7 cellular contexts compared by ENCODE assay signal in genomic region chr1:32199717-32200072, GRCh38. TPM values are rescaled to one million over a fixed set of nuclear protein-coding genes. Genes with fewer than 3 reads are reported as not detected.
A peak's percentile ranks its signal among the peaks of the same experiment; 100 is the strongest.
DNase-seq lines count a peak whose midpoint lies in the region; ATAC-seq lines count a peak whose summit lies in the region.
"Had no signal": no experiment of that assay in that cellular context is flagged by ENCODE, and none has a peak within 500 bp of the region (broad histone marks: within the 10 kb centered on the region; RNA-seq: fewer than 3 reads in every experiment).

No MANE protein-coding gene starts in this region.

- no peak overlapping the region for H2BK120ac ChIP-seq in mesenchymal stem cell (ENCODE audit: low read depth, low read length)

- no peaks in the 10 kb centered on the region for H3K9me2 ChIP-seq in GM23248 (ENCODE audit: insufficient read depth)

- in situ Hi-C loops in GM23248 (cut with MboI): no loop called here

- H2AK5ac ChIP-seq in mesenchymal stem cell (ENCODE audit: low read length, severe bottlenecking): peak overlapping the region; percentile 33

- peak overlapping the region in 1 of 2 experiments; percentile 14 for H3K23ac ChIP-seq in mesenchymal stem cell (ENCODE audit: low read length in 2 of 2)

- H3K27ac ChIP-seq in GM23248 (peak overlapping the region; percentile 96), mesenchymal stem cell (ENCODE audit: low read length, poor library complexity, severe bottlenecking) (peak overlapping the region; percentile 77)

- H3K4ac ChIP-seq in mesenchymal stem cell (ENCODE audit: low read depth in 1 of 2, low read length in 2 of 2): peak overlapping the region; percentile 46 to 66

- peak overlapping the region; percentile 85; the same call in 1 of the 2 replicates for H2AFZ ChIP-seq in GM23248
- no peak overlapping the region for H2AFZ ChIP-seq in mesenchymal stem cell (ENCODE audit: low read depth, low read length)

- peak overlapping the region; percentile 46 to 71 for H3K18ac ChIP-seq in mesenchymal stem cell (ENCODE audit: low read depth in 1 of 2, low read length in 2 of 2)

- H3K4me1 ChIP-seq in GM23248 (ENCODE audit: insufficient read depth) (peaks cover 31% of the 10 kb centered on the region), mesenchymal stem cell (ENCODE audit: control insufficient read depth, insufficient read depth, low read depth, low read length) (peaks cover 30% of the 10 kb centered on the region)

- H3K36me3 Mint-ChIP-seq in activated CD8-positive, alpha-beta T cell treated with anti-CD3 and anti-CD28 coated beads, Interleukin-2, amount 10 ng/mL, durations not matched to agents 7 days and 5 days (ENCODE audit: low read depth): peaks cover 62% of the 10 kb centered on the region

- DNase-seq in GM23248 (peak; percentile 57), mesenchymal stem cell (no peak)
- DNase-seq in activated CD8-positive, alpha-beta T cell treated with anti-CD3 and anti-CD28 coated beads, Interleukin-2, amount 10 ng/mL, durations not matched to agents 7 days and 5 days: no peak

- ATAC-seq in activated CD8-positive, alpha-beta T cell treated with anti-CD3 and anti-CD28 coated beads, Interleukin-2, amount 10 ng/mL, durations not matched to agents 7 days and 5 days: no peak
- no peak for ATAC-seq in GM21723 (IDR thresholded peaks at IDR 0.05; ENCODE audit: unreplicated experiment)
- ATAC-seq in HG02678 (IDR thresholded peaks at IDR 0.05; ENCODE audit: unreplicated experiment): no peak
- ATAC-seq in GM21423 (IDR thresholded peaks at IDR 0.05; ENCODE audit: unreplicated experiment): no peak

- peak overlapping the region in 1 of 2 experiments; percentile 11 for H2BK12ac ChIP-seq in mesenchymal stem cell (ENCODE audit: low read length in 2 of 2)

- H4K91ac ChIP-seq in mesenchymal stem cell (ENCODE audit: low read length): peak overlapping the region; percentile 19

- H3K4me3 Mint-ChIP-seq in activated CD8-positive, alpha-beta T cell treated with anti-CD3 and anti-CD28 coated beads, Interleukin-2, amount 10 ng/mL, durations not matched to agents 7 days and 5 days: peak overlapping the region; percentile 92

- no peaks in the 10 kb centered on the region for H3K27me3 ChIP-seq in GM23248 (replicated peaks; ENCODE audit: insufficient read depth)
- H3K27me3 ChIP-seq in mesenchymal stem cell (ENCODE audit: control insufficient read depth in 1 of 2, insufficient read depth in 1 of 2, low read length in 2 of 2): no peaks in the 10 kb centered on the region

- H2BK5ac ChIP-seq in mesenchymal stem cell (ENCODE audit: low read depth, low read length, poor library complexity, severe bottlenecking): no peak overlapping the region

- H3K4me1 Mint-ChIP-seq in activated CD8-positive, alpha-beta T cell treated with anti-CD3 and anti-CD28 coated beads, Interleukin-2, amount 10 ng/mL, durations not matched to agents 7 days and 5 days (ENCODE audit: low read depth): peaks cover 78% of the 10 kb centered on the region

- H3K79me1 ChIP-seq in mesenchymal stem cell (replicated peaks; ENCODE audit: low read length, poor library complexity, severe bottlenecking): peaks cover 6% of the 10 kb centered on the region

- H3K79me2 ChIP-seq in GM23248 (ENCODE audit: insufficient read depth): no peaks in the 10 kb centered on the region

- H3K14ac ChIP-seq in mesenchymal stem cell (ENCODE audit: low read length in 2 of 2): peak overlapping the region in 1 of 2 experiments; percentile 56

- peak overlapping the region; percentile 93 for H3K4me2 ChIP-seq in GM23248 (ENCODE audit: unreplicated experiment)
- H3K4me2 ChIP-seq in mesenchymal stem cell (ENCODE audit: low read length, poor library complexity, severe bottlenecking): peak overlapping the region; percentile 89

- no peaks in the 10 kb centered on the region for H3K9me3 Mint-ChIP-seq in activated CD8-positive, alpha-beta T cell treated with anti-CD3 and anti-CD28 coated beads, Interleukin-2, amount 10 ng/mL, durations not matched to agents 7 days and 5 days (ENCODE audit: insufficient read depth)

- H3K36me3 ChIP-seq in GM23248 (ENCODE audit: low read depth): peaks cover 21% of the 10 kb centered on the region
- H3K36me3 ChIP-seq in mesenchymal stem cell (ENCODE audit: control insufficient read depth in 1 of 2, insufficient read depth in 2 of 2, low read depth in 1 of 2, low read length in 2 of 2): peaks cover 40 to 43% of the 10 kb centered on the region in 2 experiments

- peak overlapping the region; percentile 12 for H4K8ac ChIP-seq in mesenchymal stem cell (ENCODE audit: low read length)

- WGBS in GM23248 (ENCODE audit: low coverage in 1 of 2, low lambda C conversion rate in 2 of 2, missing lambda C conversion rate in 2 of 2), 2 experiments: 19 to 21% methylated on average over 6 of the region's 6 CpGs
- WGBS in mesenchymal stem cell: 57% methylated on average over 5 of the region's 6 CpGs

- peak overlapping the region; percentile 92 for H3K9ac ChIP-seq in GM23248
- peak overlapping the region; percentile 88 for H3K9ac ChIP-seq in mesenchymal stem cell (ENCODE audit: low read length)

- H3K9me3 ChIP-seq in GM23248 (ENCODE audit: low read depth) (no peaks in the 10 kb centered on the region), mesenchymal stem cell (ENCODE audit: control insufficient read depth, low read length) (no peaks in the 10 kb centered on the region)

- no peaks in the 10 kb centered on the region for H4K20me1 ChIP-seq in GM23248 (ENCODE audit: insufficient read depth)

- peaks cover 51% of the 10 kb centered on the region for H3F3A ChIP-seq in GM23248 (ENCODE audit: insufficient read depth)

- H3K27ac Mint-ChIP-seq in activated CD8-positive, alpha-beta T cell treated with anti-CD3 and anti-CD28 coated beads, Interleukin-2, amount 10 ng/mL, durations not matched to agents 7 days and 5 days: peak overlapping the region; percentile 76

- no peak overlapping the region for H2BK15ac ChIP-seq in mesenchymal stem cell (ENCODE audit: low read depth, poor library complexity, severe bottlenecking)

- H3K4me3 ChIP-seq in GM23248: peak overlapping the region; percentile 83
- H3K4me3 ChIP-seq in mesenchymal stem cell (ENCODE audit: insufficient read depth in 1 of 2, low read depth in 1 of 2, low read length in 2 of 2): peak overlapping the region in 1 of 2 experiments; percentile 84

- CTCF ChIA-PET in activated CD8-positive, alpha-beta T cell treated with anti-CD3 and anti-CD28 coated beads, Interleukin-2, amount 10 ng/mL, durations not matched to agents 7 days and 5 days (lab: Charles Lee): interaction anchor here (1.4 to 8.0 kb wide), 6 partner anchors 8 to 91 kb away, joined by 3 to 52 read pairs (median 6); partner anchors contain the start of gene TXLNA

- POLR2A ChIA-PET in activated CD8-positive, alpha-beta T cell treated with anti-CD3 and anti-CD28 coated beads, Interleukin-2, amount 10 ng/mL, durations not matched to agents 7 days and 5 days (lab: Charles Lee): interaction anchor here (0.8 to 2.9 kb wide), 7 partner anchors 10 to 128 kb away, joined by 3 to 20 read pairs (median 6); partner anchors contain the start of genes LCK and TXLNA

- H3K27me3 Mint-ChIP-seq in activated CD8-positive, alpha-beta T cell treated with anti-CD3 and anti-CD28 coated beads, Interleukin-2, amount 10 ng/mL, durations not matched to agents 7 days and 5 days (ENCODE audit: low read depth): no peaks in the 10 kb centered on the region

RNA-seq across cellular contexts. Expression of gene CCDC28B, which starts 0.7 kb away (rescaled TPM):
- total RNA-seq in GM23248 (2014; rRNA removed; shearing (Covaris generic)): 10.4 and 17.7 TPM in 2 replicates
- polyA plus RNA-seq in GM23248 (2016; fragmentation: Nextera tagmentation; extraction: Ambion mirVana): 19.7 TPM in 2 replicates
- total RNA-seq in activated CD8-positive, alpha-beta T cell treated with anti-CD3 and anti-CD28 coated beads, Interleukin-2, amount 10 ng/mL, durations not matched to agents 7 days and 5 days: 10 to 100 TPM; 71.4 to 72.8 TPM
- polyA plus RNA-seq in mesenchymal stem cell (2013, experiment 1 of 2): 30.4 TPM
- polyA plus RNA-seq in mesenchymal stem cell (2013, experiment 2 of 2): 29.0 TPM

RNA-seq across cellular contexts. Expression of gene IQCC, which starts 5.8 kb away (rescaled TPM):
- total RNA-seq in GM23248 (2014; rRNA removed; shearing (Covaris generic)): 0.97 and 1.4 TPM in 2 replicates
- 1.7 and 2.2 TPM in 2 replicates for polyA plus RNA-seq in GM23248 (2016; fragmentation: Nextera tagmentation; extraction: Ambion mirVana)
- total RNA-seq in activated CD8-positive, alpha-beta T cell treated with anti-CD3 and anti-CD28 coated beads, Interleukin-2, amount 10 ng/mL, durations not matched to agents 7 days and 5 days: 1 to 10 TPM; 6.1 to 6.3 TPM
- polyA plus RNA-seq in mesenchymal stem cell (2013, experiment 1 of 2): 1.2 TPM
- 1.1 TPM for polyA plus RNA-seq in mesenchymal stem cell (2013, experiment 2 of 2)

RNA-seq across cellular contexts. Expression of gene DCDC2B, which starts 9.2 kb away (rescaled TPM):
- not detected in 2 replicates for total RNA-seq in GM23248 (2014; rRNA removed; shearing (Covaris generic))
- polyA plus RNA-seq in GM23248 (2016; fragmentation: Nextera tagmentation; extraction: Ambion mirVana): 0.21 and 0.25 TPM in 2 replicates
- total RNA-seq in activated CD8-positive, alpha-beta T cell treated with anti-CD3 and anti-CD28 coated beads, Interleukin-2, amount 10 ng/mL, durations not matched to agents 7 days and 5 days: not detected
- polyA plus RNA-seq in mesenchymal stem cell (2013, experiment 1 of 2): not detected
- not detected for polyA plus RNA-seq in mesenchymal stem cell (2013, experiment 2 of 2)
- total RNA-seq: urinary bladder had no signal
- polyA plus RNA-seq: urinary bladder had no signal

RNA-seq across cellular contexts. Expression of gene TXLNA, which starts 20.2 kb away (rescaled TPM):
- 92.1 and 99.9 TPM in 2 replicates for total RNA-seq in GM23248 (2014; rRNA removed; shearing (Covaris generic))
- 77.5 and 77.6 TPM in 2 replicates for polyA plus RNA-seq in GM23248 (2016; fragmentation: Nextera tagmentation; extraction: Ambion mirVana)
- total RNA-seq in activated CD8-positive, alpha-beta T cell treated with anti-CD3 and anti-CD28 coated beads, Interleukin-2, amount 10 ng/mL, durations not matched to agents 7 days and 5 days: 10 to 100 TPM; 79.7 to 79.8 TPM
- 37.9 TPM for polyA plus RNA-seq in mesenchymal stem cell (2013, experiment 1 of 2)
- 37.1 TPM for polyA plus RNA-seq in mesenchymal stem cell (2013, experiment 2 of 2)

RNA-seq across cellular contexts. Expression of gene TMEM234, which starts 22.5 kb away (rescaled TPM):
- 12.5 and 23.5 TPM in 2 replicates for total RNA-seq in GM23248 (2014; rRNA removed; shearing (Covaris generic))
- 25.6 and 26.1 TPM in 2 replicates for polyA plus RNA-seq in GM23248 (2016; fragmentation: Nextera tagmentation; extraction: Ambion mirVana)
- total RNA-seq in activated CD8-positive, alpha-beta T cell treated with anti-CD3 and anti-CD28 coated beads, Interleukin-2, amount 10 ng/mL, durations not matched to agents 7 days and 5 days: 10 to 100 TPM; 10.6 TPM
- 22.6 TPM for polyA plus RNA-seq in mesenchymal stem cell (2013, experiment 1 of 2)
- 24.2 TPM for polyA plus RNA-seq in mesenchymal stem cell (2013, experiment 2 of 2)
